19 cellular contexts compared by ENCODE assay signal in genomic region chr6:23505021-23505420, GRCh38.
DNase-seq lines count a peak whose midpoint lies in the region; ATAC-seq and TF ChIP-seq lines count a peak whose summit lies in the region.
"Had no signal": no experiment of that assay in that cellular context is flagged by ENCODE, and none has a peak within 500 bp of the region (broad histone marks: within the 10 kb centered on the region; RNA-seq: fewer than 3 reads in every experiment).

No MANE protein-coding gene starts in this region.

- H3K4me1 ChIP-seq in IMR-90 (ENCODE audit: control insufficient read depth, insufficient read depth, low read length) (0 out of 2 replicates have a peak, but pooled peaks cover 2% of the 10 kb centered on the region), MM.1S (ENCODE audit: low read length) (no peaks in the 10 kb centered on the region)

- CTCF ChIA-PET in AG04450 (lab: Charles Lee) (no interaction called here), IMR-90 (lab: Yijun Ruan, JAX) (no interaction called here)

- H3K4me2 ChIP-seq in IMR-90 (ENCODE audit: low read depth, low read length) (no peak overlapping the region; the same call in 1 of the 2 replicates), MM.1S (ENCODE audit: low read depth, low read length) (no peak overlapping the region)
- H3K4me2 ChIP-seq: GM23338 had no signal

- no peak overlapping the region for H2AFZ ChIP-seq in IMR-90 (replicated peaks; ENCODE audit: low read length, poor library complexity)
- no peak overlapping the region for H2AFZ ChIP-seq in MM.1S (ENCODE audit: low read length)
- H2AFZ ChIP-seq: GM23338 had no signal

- H4K8ac ChIP-seq in IMR-90 (ENCODE audit: low read depth in 2 of 2, low read length in 2 of 2): 0 out of 4 replicates have a peak overlapping the region, but pooled peaks of 1 of the 2 experiments have one; percentile 57

- no peak overlapping the region for H3K4me3 ChIP-seq in AG04450 (ENCODE audit: low read depth, low read length)
- H3K4me3 ChIP-seq in IMR-90 (ENCODE audit: insufficient read depth, low read depth, low read length): no peak overlapping the region
- H3K4me3 ChIP-seq in choroid plexus epithelial cell (ENCODE audit: low read depth, low read length): no peak overlapping the region
- no peak overlapping the region for H3K4me3 ChIP-seq in fibroblast of villous mesenchyme (ENCODE audit: low read depth, low read length)
- no peak overlapping the region for H3K4me3 ChIP-seq in MM.1S (ENCODE audit: low read length)
- H3K4me3 ChIP-seq: GM12878, GM23338 had no signal

- H3K9ac ChIP-seq in IMR-90 (ENCODE audit: low read depth, low read length) (no peak overlapping the region), MM.1S (ENCODE audit: low read length) (no peak overlapping the region)

- no peak overlapping the region for H3K27ac Mint-ChIP-seq in activated naive CD8-positive, alpha-beta T cell treated with anti-CD3 and anti-CD28 coated beads, Interleukin-2, amount 50 U/mL, for 24 hours
- H3K27ac Mint-ChIP-seq: GM23338 had no signal

- no peak overlapping the region for H2BK15ac ChIP-seq in IMR-90 (ENCODE audit: low read depth, low read length)

- TF ChIP-seq CTCF in AG04450 (IDR thresholded peaks at IDR 0.05; ENCODE audit: low read depth, low read length): no peak
- TF ChIP-seq CTCF in IMR-90 (conservative IDR thresholded peaks at IDR 0.05; ENCODE audit: low read depth, low read length): no peak
- TF ChIP-seq CTCF in choroid plexus epithelial cell (conservative IDR thresholded peaks at IDR 0.05; ENCODE audit: low read depth, low read length): no peak
- TF ChIP-seq CTCF in fibroblast of villous mesenchyme (IDR thresholded peaks at IDR 0.05; ENCODE audit: insufficient read depth, low read depth, low read length): no peak
- TF ChIP-seq CTCF in MM.1S (IDR thresholded peaks at IDR 0.05; ENCODE audit: low read length): no peak

- in situ Hi-C loops in IMR-90 (cut with MboI; ENCODE audit: low sequenced_read_pairs): no loop called here

- H3K56ac ChIP-seq in IMR-90 (ENCODE audit: extremely low read depth, insufficient read depth, low read length): no peak overlapping the region

- peak overlapping the region; percentile 64; the same call in 1 of the 2 replicates for H3K18ac ChIP-seq in IMR-90 (ENCODE audit: low read depth, low read length)

- H3F3A ChIP-seq in MM.1S (ENCODE audit: insufficient read depth, low read length): no peaks in the 10 kb centered on the region

- no peaks in the 10 kb centered on the region for H3K36me3 Mint-ChIP-seq in activated naive CD8-positive, alpha-beta T cell treated with anti-CD3 and anti-CD28 coated beads, Interleukin-2, amount 50 U/mL, for 24 hours (ENCODE audit: low read depth)

- H3K4me3 Mint-ChIP-seq in activated naive CD8-positive, alpha-beta T cell treated with anti-CD3 and anti-CD28 coated beads, Interleukin-2, amount 50 U/mL, for 24 hours: no peak overlapping the region
- H3K4me3 Mint-ChIP-seq: GM23338 had no signal

- H3K27me3 Mint-ChIP-seq in activated naive CD8-positive, alpha-beta T cell treated with anti-CD3 and anti-CD28 coated beads, Interleukin-2, amount 50 U/mL, for 24 hours: no peaks in the 10 kb centered on the region

- no peaks in the 10 kb centered on the region for H3K79me1 ChIP-seq in IMR-90 (ENCODE audit: low read depth in 1 of 2, low read length in 2 of 2)

- H4K20me1 ChIP-seq in IMR-90 (ENCODE audit: insufficient read depth, low read length) (no peaks in the 10 kb centered on the region), MM.1S (ENCODE audit: insufficient read depth, low read length) (no peaks in the 10 kb centered on the region)

- H3K9me3 ChIP-seq in AG04450 (ENCODE audit: control insufficient read depth, insufficient read depth, low read length) (no peaks in the 10 kb centered on the region), IMR-90 (ENCODE audit: control insufficient read depth, insufficient read depth, low read length) (no peaks in the 10 kb centered on the region), MM.1S (replicated peaks; ENCODE audit: insufficient read depth, low read length) (no peaks in the 10 kb centered on the region)

- TF ChIP-seq RAD21 in IMR-90 (IDR thresholded peaks at IDR 0.05; ENCODE audit: low read length): no peak

- DNase-seq in AG04450 (ENCODE audit: low read depth, low spot score): peak; percentile 3
- DNase-seq in IMR-90: peak; percentile 77
- DNase-seq in choroid plexus epithelial cell (ENCODE audit: low read depth): peak; percentile 28
- peak; percentile 56 for DNase-seq in fibroblast of villous mesenchyme (ENCODE audit: low read depth)
- no peak for DNase-seq in MM.1S
- DNase-seq in A172 (ENCODE audit: low spot score): no peak
- no peak for DNase-seq in stimulated activated CD4-positive, alpha-beta T cell treated with anti-CD3 and anti-CD28 coated beads, Interleukin-4, amount 100 ng/mL, for 1 hour
- no peak for DNase-seq in activated naive CD8-positive, alpha-beta T cell treated with anti-CD3 and anti-CD28 coated beads, Interleukin-2, amount 50 U/mL, for 24 hours
- DNase-seq: 8988T, DND-41, GDM1, NCI-H1417, NCI-H187 treated with DMSO at 0.1 percent for 48 hours, NCI-H446, NCI-H69, Right ventricle myocardium superior had no signal

- H3K9me1 ChIP-seq in IMR-90 (ENCODE audit: insufficient read depth, low read length): no peaks in the 10 kb centered on the region

- no peaks in the 10 kb centered on the region for H3K79me2 ChIP-seq in MM.1S (ENCODE audit: low read length)

- H3K27ac ChIP-seq in AG04450 (ENCODE audit: low read depth, low read length) (no peak overlapping the region), IMR-90 (ENCODE audit: insufficient read depth, low read length) (no peak overlapping the region), MM.1S (ENCODE audit: low read length) (no peak overlapping the region)
- H3K27ac ChIP-seq: C4-2B had no signal

- H3K9me2 ChIP-seq in MM.1S (replicated peaks; ENCODE audit: insufficient read depth, low read length): no peaks in the 10 kb centered on the region

- no TSS peak for BruUV-seq in IMR-90 (replicated peaks; lab: Mats Ljungman, UMichigan)

- H3K14ac ChIP-seq in IMR-90 (replicated peaks; ENCODE audit: low read depth, low read length): no peak overlapping the region

- no peak overlapping the region for H3K4ac ChIP-seq in IMR-90 (ENCODE audit: low read depth, low read length)

- H3K36me3 ChIP-seq in IMR-90 (ENCODE audit: control insufficient read depth, insufficient read depth, low read length) (no peaks in the 10 kb centered on the region), MM.1S (replicated peaks; ENCODE audit: insufficient read depth, low read length) (no peaks in the 10 kb centered on the region)

- peak overlapping the region; percentile 20; the same call in 1 of the 2 replicates for H2BK120ac ChIP-seq in IMR-90 (ENCODE audit: low read depth, low read length)

- POLR2A ChIA-PET in AG04450 (lab: Yijun Ruan, JAX): no interaction called here
- POLR2A ChIA-PET in IMR-90 (lab: Charles Lee; ENCODE audit: unreplicated experiment): no interaction called here

- no peak overlapping the region for H4K5ac ChIP-seq in IMR-90 (ENCODE audit: low read depth, low read length)

- no peaks in the 10 kb centered on the region for H3K4me1 Mint-ChIP-seq in activated naive CD8-positive, alpha-beta T cell treated with anti-CD3 and anti-CD28 coated beads, Interleukin-2, amount 50 U/mL, for 24 hours
- H3K4me1 Mint-ChIP-seq: GM23338 had no signal

- H2BK20ac ChIP-seq in IMR-90 (ENCODE audit: low read depth, low read length): no peak overlapping the region

- ATAC-seq in IMR-90 (ENCODE audit: low read depth): peak; percentile 82
- no peak for ATAC-seq in activated naive CD8-positive, alpha-beta T cell treated with anti-CD3 and anti-CD28 coated beads, Interleukin-2, amount 50 U/mL, for 24 hours
- ATAC-seq: GM12878, GM23338 had no signal

- no peak for TF ChIP-seq POLR2A in IMR-90 (IDR thresholded peaks at IDR 0.05; ENCODE audit: low read depth, low read length)

- no peak overlapping the region for H4K91ac ChIP-seq in IMR-90 (ENCODE audit: insufficient read depth, low read depth, low read length)

- H2AK9ac ChIP-seq in IMR-90 (replicated peaks; ENCODE audit: low read depth, low read length, poor library complexity): no peak overlapping the region

- no peaks in the 10 kb centered on the region for H3K9me3 Mint-ChIP-seq in activated naive CD8-positive, alpha-beta T cell treated with anti-CD3 and anti-CD28 coated beads, Interleukin-2, amount 50 U/mL, for 24 hours
- H3K9me3 Mint-ChIP-seq: GM23338 had no signal

- WGBS in IMR-90 (ENCODE audit: extremely low coverage in 2 of 2, insufficient read length in 1 of 2), 2 experiments: no CpG with 5 or more reads among the region's 3 CpGs

- intact Hi-C loops in IMR-90 (cut with micrococcal nuclease): no loop called here

- no peak overlapping the region for H3K23ac ChIP-seq in IMR-90 (ENCODE audit: low read depth, low read length)

- peak overlapping the region; percentile 72 for H2BK5ac ChIP-seq in IMR-90 (ENCODE audit: low read depth, low read length, poor library complexity, severe bottlenecking)

- dilution Hi-C loops in IMR-90 (cut with HindIII; ENCODE audit: low sequenced_read_pairs, unreplicated experiment): no loop called here

- no peak overlapping the region for H2AK5ac ChIP-seq in IMR-90 (ENCODE audit: low read depth, low read length)

- H3K27me3 ChIP-seq in AG04450 (ENCODE audit: control insufficient read depth, insufficient read depth, low read length) (no peaks in the 10 kb centered on the region), IMR-90 (ENCODE audit: control insufficient read depth, insufficient read depth, low read length) (no peaks in the 10 kb centered on the region), MM.1S (replicated peaks; ENCODE audit: insufficient read depth, low read length) (no peaks in the 10 kb centered on the region)

TF ChIP-seq in IMR-90, 13 proteins besides CTCF, POLR2A, EP300 and RAD21:
- peak; percentile 23; the same call in 1 of the 2 replicates for TF ChIP-seq CEBPB (IDR thresholded peaks at IDR 0.05; ENCODE audit: low read depth, low read length)
- TF ChIP-seq CHD1 (IDR thresholded peaks at IDR 0.05; ENCODE audit: low read depth, low read length): no peak
TF ChIP-seq in IMR-90: peak in this region for 1.

Comparison
In these comparisons a context has a peak if more than half of its experiments do, and no peak if none do; other contexts are left out.
1. DNase-seq: peak in AG04450 (single experiment), IMR-90 (single experiment), choroid plexus epithelial cell (single experiment) and fibroblast of villous mesenchyme (single experiment); none in MM.1S (single experiment), A172 (single experiment), stimulated activated CD4-positive, alpha-beta T cell treated with anti-CD3 and anti-CD28 coated beads, Interleukin-4, amount 100 ng/mL, for 1 hour (single experiment) and activated naive CD8-positive, alpha-beta T cell treated with anti-CD3 and anti-CD28 coated beads, Interleukin-2, amount 50 U/mL, for 24 hours (single experiment).